In the genomic region with DNA sequence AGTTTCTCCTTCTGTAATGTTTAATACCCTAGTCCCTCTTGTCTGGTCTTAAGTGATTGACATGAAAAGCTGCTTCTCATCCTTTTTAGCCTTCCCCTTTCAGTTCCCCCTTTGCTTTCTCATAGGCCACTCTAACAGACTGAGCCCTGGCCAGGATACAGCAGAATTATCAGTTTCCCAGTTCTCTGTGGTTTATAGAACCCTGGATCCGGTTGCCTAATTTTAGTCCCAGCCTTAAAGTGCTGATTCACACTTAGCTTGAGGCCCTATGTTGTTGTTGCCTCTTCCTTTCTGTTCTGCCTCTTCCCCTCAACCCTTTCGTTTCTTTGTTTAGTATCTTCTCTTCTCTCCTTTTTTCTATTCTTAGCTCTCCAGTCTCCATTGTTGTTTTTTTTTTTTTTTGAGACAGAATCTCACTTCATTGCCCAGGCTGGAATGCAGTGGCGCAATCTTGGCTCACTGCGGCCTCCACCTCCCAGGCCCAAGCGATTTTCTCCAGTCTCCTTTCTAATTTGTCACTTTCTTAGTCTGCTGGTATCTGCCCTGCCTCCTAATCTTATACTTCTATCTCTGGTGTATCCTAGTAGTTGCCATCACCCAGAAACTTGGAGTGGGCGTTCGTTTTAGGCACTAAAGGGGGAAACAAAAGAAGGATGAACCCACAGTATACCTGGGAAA, we compare ENCODE assay signal across 9 cellular contexts. TPM values are rescaled to one million over a fixed set of nuclear protein-coding genes. Genes with fewer than 3 reads are reported as not detected.
DNase-seq lines count a peak whose midpoint lies in the region; ATAC-seq and TF ChIP-seq lines count a peak whose summit lies in the region.
"Had no signal": no experiment of that assay in that cellular context is flagged by ENCODE, and none has a peak within 500 bp of the region (broad histone marks: within the 10 kb centered on the region; RNA-seq: fewer than 3 reads in every experiment).

No MANE protein-coding gene starts in this region.

- peak overlapping the region; percentile 31 for H3K9ac ChIP-seq in DND-41 (ENCODE audit: low read depth, low read length)

- peak overlapping the region; percentile 64 for H2AFZ ChIP-seq in DND-41 (ENCODE audit: low read depth, low read length)

- no peaks in the 10 kb centered on the region for H3K27me3 Mint-ChIP-seq in chondrocyte (ENCODE audit: low read depth)

- no peaks in the 10 kb centered on the region for H3K36me3 ChIP-seq in DND-41 (ENCODE audit: insufficient read depth, low read length)

- peak overlapping the region; percentile 15; the same call in 1 of the 2 replicates for H3K4me2 ChIP-seq in DND-41 (ENCODE audit: insufficient read depth, low read length)

- H3K9me3 Mint-ChIP-seq in chondrocyte (ENCODE audit: low read depth), result no peaks in the 10 kb centered on the region

- H3K79me2 ChIP-seq in DND-41 (ENCODE audit: insufficient read depth, low read length), result peaks cover 15% of the 10 kb centered on the region

- H3K4me1 ChIP-seq in DND-41 (ENCODE audit: insufficient read depth, low read length), result peaks cover 58% of the 10 kb centered on the region

- H3K27me3 ChIP-seq in DND-41 (ENCODE audit: insufficient read depth, low read length, poor library complexity), result no peaks in the 10 kb centered on the region

- H3K36me3 Mint-ChIP-seq in chondrocyte (ENCODE audit: low read depth), result no peaks in the 10 kb centered on the region

- H3K4me1 Mint-ChIP-seq in chondrocyte (ENCODE audit: low read depth), result peaks cover 8% of the 10 kb centered on the region

- H3K4me3 Mint-ChIP-seq in chondrocyte (ENCODE audit: unreplicated experiment), result no peak overlapping the region

- peak overlapping the region; percentile 93 for H3K27ac Mint-ChIP-seq in chondrocyte (ENCODE audit: unreplicated experiment)

- ATAC-seq in DND-41 (ENCODE audit: insufficient read depth, low read depth) (peak; percentile 70), GM21576 (IDR thresholded peaks at IDR 0.05; ENCODE audit: unreplicated experiment) (peak; percentile 49)

- no peaks in the 10 kb centered on the region for H4K20me1 ChIP-seq in DND-41 (ENCODE audit: insufficient read depth, low read length)

- H3K4me3 ChIP-seq in DND-41 (ENCODE audit: low read depth in 1 of 2, low read length in 2 of 2), result no peak overlapping the region

- peak; percentile 64 for DNase-seq in DND-41
- peak; percentile 99 for DNase-seq in NOMO-1 treated with DMSO at 0.1 percent for 48 hours (lab: John Stamatoyannopoulos, UW; ENCODE audit: unreplicated experiment)
- no peak for DNase-seq in chondrocyte (ENCODE audit: low spot score)
- DNase-seq in myocyte (ENCODE audit: low read depth), result peak; percentile 86
- DNase-seq in cerebellar cortex (ENCODE audit: low spot score), result no peak
- no peak for DNase-seq in NCI-H1436 (lab: John Stamatoyannopoulos, UW)
- no peak for DNase-seq in activated CD4-positive, CD25-positive, alpha-beta regulatory T cell (lab: John Stamatoyannopoulos, UW)

- no peak for TF ChIP-seq CTCF in DND-41 (IDR thresholded peaks at IDR 0.05; ENCODE audit: borderline replicate concordance, extremely low read depth, low read length, poor library complexity, severe bottlenecking)
- no peak for TF ChIP-seq CTCF in chondrocyte (IDR thresholded peaks at IDR 0.05)

- H3K27ac ChIP-seq in DND-41 (ENCODE audit: low read length), result peak overlapping the region; percentile 66

- H3K9me3 ChIP-seq in DND-41 (ENCODE audit: insufficient read depth, low read length, severe bottlenecking), result no peaks in the 10 kb centered on the region

RNA-seq across cellular contexts. Expression of a gene that starts 2.9 kb away (rescaled TPM):
- total RNA-seq in chondrocyte, result not detected in 3 replicates
- total RNA-seq in myocyte, result not detected in 2 replicates
- not detected for polyA plus RNA-seq in myocyte (2012)

RNA-seq across cellular contexts. Expression of a gene that starts 19.6 kb away (rescaled TPM):
- total RNA-seq in chondrocyte, result not detected in 3 replicates
- total RNA-seq in myocyte, result not detected in 2 replicates
- not detected for polyA plus RNA-seq in myocyte (2012)
- total RNA-seq: liver had no signal
- polyA plus RNA-seq: liver had no signal

RNA-seq across cellular contexts. Expression of a gene that starts 56.7 kb away (rescaled TPM):
- total RNA-seq in chondrocyte (2.0 to 8.5 TPM (median 8.0 TPM) in 3 replicates), myocyte (2.9 and 3.6 TPM in 2 replicates)
- polyA plus RNA-seq in myocyte (2012), result 2.4 TPM

Comparison
In these comparisons a context has a peak if more than half of its experiments do, and no peak if none do; other contexts are left out.
1. DNase-seq: peak in DND-41 (single experiment), NOMO-1 treated with DMSO at 0.1 percent for 48 hours (single experiment) and myocyte (single experiment); none in chondrocyte (single experiment), cerebellar cortex (single experiment), NCI-H1436 (single experiment) and activated CD4-positive, CD25-positive, alpha-beta regulatory T cell (0 of 4).